In genomic region chr6:3351105-3351676, GRCh38 we compare ENCODE assay signal across 11 cellular contexts.
DNase-seq lines count a peak whose midpoint lies in the region; ATAC-seq and TF ChIP-seq lines count a peak whose summit lies in the region.
"Had no signal": no experiment of that assay in that cellular context is flagged by ENCODE, and none has a peak within 500 bp of the region (broad histone marks: within the 10 kb centered on the region; RNA-seq: fewer than 3 reads in every experiment).

No MANE protein-coding gene starts in this region.

- H3K27me3 ChIP-seq in iPS-20b (ENCODE audit: insufficient read depth, low read length) (no peaks in the 10 kb centered on the region), smooth muscle cell (ENCODE audit: low read depth) (peaks cover 11% of the 10 kb centered on the region)

- no peak overlapping the region for H3K27ac Mint-ChIP-seq in activated T-cell treated with anti-CD3 and anti-CD28 coated beads, Interleukin-2, amount 50 U/mL, for 72 hours

- no peak for ATAC-seq in HG02973 (IDR thresholded peaks at IDR 0.05; ENCODE audit: unreplicated experiment)
- ATAC-seq in activated T-cell treated with anti-CD3 and anti-CD28 coated beads, Interleukin-2, amount 50 U/mL, for 72 hours (replicated peaks in 1 of 2), result no peak
- ATAC-seq: left ventricle myocardium superior, sciatic nerve had no signal

- H3K36me3 ChIP-seq in iPS-20b (ENCODE audit: insufficient read depth, low read depth, low read length), result no peaks in the 10 kb centered on the region
- H3K36me3 ChIP-seq in smooth muscle cell (ENCODE audit: low read depth), result no peaks in the 10 kb centered on the region

- H3K4me2 ChIP-seq in smooth muscle cell, result peak overlapping the region; percentile 67

- H4K20me1 ChIP-seq in smooth muscle cell (ENCODE audit: low read depth), result no peaks in the 10 kb centered on the region

- no peaks in the 10 kb centered on the region for H3K27me3 Mint-ChIP-seq in activated T-cell treated with anti-CD3 and anti-CD28 coated beads, Interleukin-2, amount 50 U/mL, for 72 hours (ENCODE audit: low read depth)

- H3K9ac ChIP-seq in iPS-20b (ENCODE audit: low read depth, low read length), result peak overlapping the region; percentile 32
- no peak overlapping the region for H3K9ac ChIP-seq in smooth muscle cell (ENCODE audit: low read depth)

- no peaks in the 10 kb centered on the region for H3K79me2 ChIP-seq in smooth muscle cell (ENCODE audit: low read depth)

- no peaks in the 10 kb centered on the region for H3K9me3 Mint-ChIP-seq in activated T-cell treated with anti-CD3 and anti-CD28 coated beads, Interleukin-2, amount 50 U/mL, for 72 hours

- peaks cover 12% of the 10 kb centered on the region for H3K4me1 Mint-ChIP-seq in activated T-cell treated with anti-CD3 and anti-CD28 coated beads, Interleukin-2, amount 50 U/mL, for 72 hours (ENCODE audit: low read depth)

- H3K27ac ChIP-seq in iPS-20b (ENCODE audit: low read length) (no peak overlapping the region), smooth muscle cell (ENCODE audit: low read depth) (no peak overlapping the region)

- no peaks in the 10 kb centered on the region for H3K36me3 Mint-ChIP-seq in activated T-cell treated with anti-CD3 and anti-CD28 coated beads, Interleukin-2, amount 50 U/mL, for 72 hours (ENCODE audit: insufficient read depth in 2 of 2)

- no peak overlapping the region for H2AFZ ChIP-seq in smooth muscle cell (ENCODE audit: low read depth)

- 16% methylated on average over 15 of the region's 15 CpGs for WGBS in smooth muscle cell (ENCODE audit: low lambda C conversion rate)

- H3K4me3 Mint-ChIP-seq in activated T-cell treated with anti-CD3 and anti-CD28 coated beads, Interleukin-2, amount 50 U/mL, for 72 hours, result no peak overlapping the region

- TF ChIP-seq CTCF in smooth muscle cell (IDR thresholded peaks at IDR 0.05; ENCODE audit: borderline replicate concordance, insufficient read depth, poor library complexity, severe bottlenecking), result no peak

- DNase-seq in NCI-H1092 (lab: John Stamatoyannopoulos, UW) (peak; percentile 82), SHP77 (lab: John Stamatoyannopoulos, UW) (peak; percentile 78 to 83), smooth muscle cell (lab: John Stamatoyannopoulos, UW; ENCODE audit: unreplicated experiment) (no peak), DMS53 (lab: John Stamatoyannopoulos, UW) (no peak), RKO (ENCODE audit: low spot score) (no peak)
- no peak for DNase-seq in activated T-cell treated with anti-CD3 and anti-CD28 coated beads, Interleukin-2, amount 50 U/mL, for 72 hours
- DNase-seq: Kasumi-1, left ventricle myocardium superior had no signal

- H3K4me1 ChIP-seq in iPS-20b (ENCODE audit: insufficient read depth, low read length) (peaks cover 30% of the 10 kb centered on the region; the same call in 1 of the 2 replicates), smooth muscle cell (ENCODE audit: low read depth) (peaks cover 35% of the 10 kb centered on the region)

- peaks cover 3% of the 10 kb centered on the region for H3F3A ChIP-seq in smooth muscle cell (ENCODE audit: low read depth)

- H3K4me3 ChIP-seq in iPS-20b (ENCODE audit: low read length) (no peak overlapping the region), smooth muscle cell (no peak overlapping the region)

- no peaks in the 10 kb centered on the region for H3K9me3 ChIP-seq in iPS-20b (ENCODE audit: insufficient read depth, low read depth, low read length)
- no peaks in the 10 kb centered on the region for H3K9me3 ChIP-seq in smooth muscle cell (replicated peaks; ENCODE audit: low read depth)

Comparison
In these comparisons a context has a peak if more than half of its experiments do, and no peak if none do; other contexts are left out.
1. DNase-seq: peak in NCI-H1092 (single experiment) and SHP77 (2 of 2); none in smooth muscle cell (single experiment), DMS53 (single experiment), RKO (single experiment) and activated T-cell treated with anti-CD3 and anti-CD28 coated beads, Interleukin-2, amount 50 U/mL, for 72 hours (0 of 2).